8 cellular contexts compared by ENCODE assay signal in genomic region chrX:154886069-154886788, GRCh38. TPM values are rescaled to one million over a fixed set of nuclear protein-coding genes. Genes with fewer than 3 reads are reported as not detected.
A peak's percentile ranks its signal among the peaks of the same experiment; 100 is the strongest.
DNase-seq lines count a peak whose midpoint lies in the region; ATAC-seq and TF ChIP-seq lines count a peak whose summit lies in the region.
"Not testable (repeated sequence)": the region's sequence is repeated elsewhere in the genome, so short reads cannot be mapped to it uniquely, and the experiment has no call there.

Gene F8A1 (plus strand): TSS chrX:154886355. CDS start chrX:154886375, 20 bp downstream.

- not testable (repeated sequence) for H3K4me1 Mint-ChIP-seq in stimulated activated effector memory CD8-positive, alpha-beta T cell treated with anti-CD3 and anti-CD28 coated beads, Interleukin-12 subunit alpha, Interleukin-12 subunit beta, amount 100 ng/mL, for 72 hours

- H3K27me3 ChIP-seq in esophagus (ENCODE audit: control insufficient read depth in 1 of 2, insufficient read depth in 2 of 2, low read length in 2 of 2); neutrophil: not testable (repeated sequence)

- H3K27ac Mint-ChIP-seq in stimulated activated effector memory CD8-positive, alpha-beta T cell treated with anti-CD3 and anti-CD28 coated beads, Interleukin-12 subunit alpha, Interleukin-12 subunit beta, amount 100 ng/mL, for 72 hours: not testable (repeated sequence)

- H3K4me3 ChIP-seq in GM12864 (ENCODE audit: low read depth, low read length): peak within 1 kb of the TSS; percentile 39
- not testable (repeated sequence) for H3K4me3 ChIP-seq in esophagus (ENCODE audit: low read depth in 1 of 2, low read length in 2 of 2)
- H3K4me3 ChIP-seq in neutrophil (ENCODE audit: low read depth in 1 of 2, low read length in 1 of 2): peak within 1 kb of the TSS in 1 of 2 experiments; percentile 29

- not testable (repeated sequence) for H3K9me3 Mint-ChIP-seq in stimulated activated effector memory CD8-positive, alpha-beta T cell treated with anti-CD3 and anti-CD28 coated beads, Interleukin-12 subunit alpha, Interleukin-12 subunit beta, amount 100 ng/mL, for 72 hours

- 0% methylated on average over 5 to 16 of the region's 91 CpGs for WGBS in esophagus, 2 donors

- not testable (repeated sequence) for H3K4me1 ChIP-seq in esophagus (ENCODE audit: control insufficient read depth in 2 of 2, insufficient read depth in 2 of 2, low read length in 1 of 2); neutrophil (ENCODE audit: control insufficient read depth in 1 of 2, insufficient read depth in 1 of 2, low read depth in 1 of 2, low read length in 1 of 2)

- not testable (repeated sequence) for H3K36me3 Mint-ChIP-seq in stimulated activated effector memory CD8-positive, alpha-beta T cell treated with anti-CD3 and anti-CD28 coated beads, Interleukin-12 subunit alpha, Interleukin-12 subunit beta, amount 100 ng/mL, for 72 hours

- not testable (repeated sequence) for TF ChIP-seq CTCF in GM12864 (IDR thresholded peaks at IDR 0.05; ENCODE audit: low read depth, low read length, missing control alignments); neutrophil (IDR thresholded peaks at IDR 0.05)

- DNase-seq in GM12864 (ENCODE audit: low read depth): not testable (repeated sequence)
- peak; percentile 2 for DNase-seq in T follicular helper cell (ENCODE audit: low read depth)
- peak; percentile 46 to 51 for DNase-seq in activated T-cell treated with anti-CD3 and anti-CD28 coated beads, Interleukin-2, amount 50 U/mL, for 48 hours
- DNase-seq in stimulated activated effector memory CD8-positive, alpha-beta T cell treated with anti-CD3 and anti-CD28 coated beads, Interleukin-12 subunit alpha, Interleukin-12 subunit beta, amount 100 ng/mL, for 72 hours (ENCODE audit: low spot score in 2 of 2): peak; percentile 3 to 64

- H3K9me3 ChIP-seq in esophagus (ENCODE audit: control insufficient read depth in 2 of 2, insufficient read depth in 1 of 2, low read depth in 1 of 2, low read length in 1 of 2); neutrophil: not testable (repeated sequence)

- H3K4me3 Mint-ChIP-seq in stimulated activated effector memory CD8-positive, alpha-beta T cell treated with anti-CD3 and anti-CD28 coated beads, Interleukin-12 subunit alpha, Interleukin-12 subunit beta, amount 100 ng/mL, for 72 hours: not testable (repeated sequence)

- peak within 1 kb of the TSS in 1 of 2 donors; percentile 1 for H3K27ac ChIP-seq in esophagus (ENCODE audit: low read depth in 2 of 2, low read length in 1 of 2)
- H3K27ac ChIP-seq in neutrophil: peak within 1 kb of the TSS; percentile 50

- ATAC-seq in GM21526 (IDR thresholded peaks at IDR 0.05; ENCODE audit: low FRiP score, unreplicated experiment) (peak; percentile 56), HG03103 (IDR thresholded peaks at IDR 0.05; ENCODE audit: low read depth, unreplicated experiment) (peak; percentile 52)
- ATAC-seq in stimulated activated effector memory CD8-positive, alpha-beta T cell treated with anti-CD3 and anti-CD28 coated beads, Interleukin-12 subunit alpha, Interleukin-12 subunit beta, amount 100 ng/mL, for 72 hours: peak; percentile 83

- not testable (repeated sequence) for H3K36me3 ChIP-seq in esophagus (ENCODE audit: control insufficient read depth in 2 of 2, insufficient read depth in 2 of 2, low read length in 1 of 2); neutrophil

RNA-seq across cellular contexts. Expression of gene F8A1, which starts in this region (rescaled TPM):
- 10 to 100 TPM; 13.9 to 17.0 TPM for polyA plus RNA-seq in esophagus
